In genomic region chr5:125317546-125317995, GRCh38 we compare ENCODE assay signal across 11 cellular contexts.
A peak's percentile ranks its signal among the peaks of the same experiment; 100 is the strongest.
DNase-seq lines count a peak whose midpoint lies in the region; ATAC-seq and TF ChIP-seq lines count a peak whose summit lies in the region.
"Had no signal": no experiment of that assay in that cellular context is flagged by ENCODE, and none has a peak within 500 bp of the region (broad histone marks: within the 10 kb centered on the region; RNA-seq: fewer than 3 reads in every experiment).

No MANE protein-coding gene starts in this region.

- intact Hi-C loops in adrenal gland (cut with DNase I), result no loop called here

- H3K9me3 Mint-ChIP-seq in nephron progenitor cell, result peaks cover 36% of the 10 kb centered on the region
- H3K9me3 Mint-ChIP-seq in natural killer cell treated with Interleukin-12 subunit alpha and Interleukin-12 subunit beta and Interleukin-15 and Interleukin-18, amount 100 ng/mL, for 72 hours, result peaks cover 6% of the 10 kb centered on the region
- peaks cover 0 to 7% of the 10 kb centered on the region in 2 donors for H3K9me3 Mint-ChIP-seq in stimulated activated naive CD8-positive, alpha-beta T cell treated with anti-CD3 and anti-CD28 coated beads, Interleukin-15, amount 100 ng/mL, for 72 hours

- H3K27me3 ChIP-seq in WERI-Rb-1 (ENCODE audit: insufficient read depth, low read depth, severe bottlenecking), result no peaks in the 10 kb centered on the region
- H3K27me3 ChIP-seq in adrenal gland, result no peaks in the 10 kb centered on the region
- H3K27me3 ChIP-seq: esophagus squamous epithelium had no signal

- peak overlapping the region; percentile 81 for H3K27ac Mint-ChIP-seq in nephron progenitor cell
- H3K27ac Mint-ChIP-seq in natural killer cell treated with Interleukin-12 subunit alpha and Interleukin-12 subunit beta and Interleukin-15 and Interleukin-18, amount 100 ng/mL, for 72 hours, result no peak overlapping the region
- no peak overlapping the region for H3K27ac Mint-ChIP-seq in stimulated activated naive CD8-positive, alpha-beta T cell treated with anti-CD3 and anti-CD28 coated beads, Interleukin-15, amount 100 ng/mL, for 72 hours

- no peaks in the 10 kb centered on the region for H3K4me1 ChIP-seq in adrenal gland (replicated peaks in 1 of 2)
- H3K4me1 ChIP-seq: esophagus squamous epithelium had no signal

- TF ChIP-seq POLR2A in adrenal gland (IDR thresholded peaks at IDR 0.05), result no peak

- H3K27ac ChIP-seq in WERI-Rb-1 (peak overlapping the region; percentile 72), adrenal gland (no peak overlapping the region)
- H3K27ac ChIP-seq: esophagus squamous epithelium, KMS-11 had no signal

- H3K36me3 ChIP-seq in WERI-Rb-1, result no peaks in the 10 kb centered on the region
- H3K36me3 ChIP-seq in adrenal gland (replicated peaks in 1 of 2), result no peaks in the 10 kb centered on the region
- H3K36me3 ChIP-seq: esophagus squamous epithelium had no signal

- H3K27me3 Mint-ChIP-seq in nephron progenitor cell (ENCODE audit: low read depth, poor library complexity), result peaks cover 2% of the 10 kb centered on the region
- H3K27me3 Mint-ChIP-seq in natural killer cell treated with Interleukin-12 subunit alpha and Interleukin-12 subunit beta and Interleukin-15 and Interleukin-18, amount 100 ng/mL, for 72 hours, result no peaks in the 10 kb centered on the region
- H3K27me3 Mint-ChIP-seq in stimulated activated naive CD8-positive, alpha-beta T cell treated with anti-CD3 and anti-CD28 coated beads, Interleukin-15, amount 100 ng/mL, for 72 hours, result no peaks in the 10 kb centered on the region

- H3K4me3 ChIP-seq in WERI-Rb-1 (ENCODE audit: low read depth, low read length), result no peak overlapping the region
- no peak overlapping the region for H3K4me3 ChIP-seq in adrenal gland
- H3K4me3 ChIP-seq: esophagus squamous epithelium had no signal

- H3K9me3 ChIP-seq in WERI-Rb-1 (ENCODE audit: severe bottlenecking) (peaks cover 7% of the 10 kb centered on the region), adrenal gland (replicated peaks in 1 of 3) (no peaks in the 10 kb centered on the region)
- H3K9me3 ChIP-seq: esophagus squamous epithelium had no signal

- TF ChIP-seq CTCF in WERI-Rb-1 (IDR thresholded peaks at IDR 0.05; ENCODE audit: low read depth, low read length) (no peak), nephron progenitor cell (IDR thresholded peaks at IDR 0.05) (no peak), adrenal gland (IDR thresholded peaks at IDR 0.05) (no peak)

- peaks cover 42% of the 10 kb centered on the region for H3K36me3 Mint-ChIP-seq in nephron progenitor cell (ENCODE audit: low read depth)
- peaks cover 4% of the 10 kb centered on the region for H3K36me3 Mint-ChIP-seq in natural killer cell treated with Interleukin-12 subunit alpha and Interleukin-12 subunit beta and Interleukin-15 and Interleukin-18, amount 100 ng/mL, for 72 hours

- ATAC-seq in natural killer cell treated with Interleukin-12 subunit alpha and Interleukin-12 subunit beta and Interleukin-15 and Interleukin-18, amount 100 ng/mL, for 72 hours, result no peak
- no peak for ATAC-seq in stimulated activated naive CD8-positive, alpha-beta T cell treated with anti-CD3 and anti-CD28 coated beads, Interleukin-15, amount 100 ng/mL, for 72 hours

- DNase-seq in DMS153 treated with DMSO at 0.1 percent for 48 hours (lab: John Stamatoyannopoulos, UW; ENCODE audit: unreplicated experiment), result peak; percentile 87
- DNase-seq in NCI-H1694 (lab: John Stamatoyannopoulos, UW), result peak; percentile 72
- peak; percentile 16 for DNase-seq in WERI-Rb-1
- DNase-seq in nephron progenitor cell, result peak; percentile 24
- no peak for DNase-seq in natural killer cell treated with Interleukin-12 subunit alpha and Interleukin-12 subunit beta and Interleukin-15 and Interleukin-18, amount 100 ng/mL, for 72 hours (ENCODE audit: low spot score)
- DNase-seq in stimulated activated naive CD8-positive, alpha-beta T cell treated with anti-CD3 and anti-CD28 coated beads, Interleukin-15, amount 100 ng/mL, for 72 hours, result no peak
- no peak for DNase-seq in adrenal gland
- no peak for DNase-seq in activated naive CD4-positive, alpha-beta T cell treated with anti-CD3 and anti-CD28 coated beads, Interleukin-2, amount 50 U/mL, for 16 hours
- DNase-seq: C1 segment of cervical spinal cord, esophagus squamous epithelium had no signal

- 47 to 62% (median 53%) methylated on average over 5 of the region's 5 CpGs for WGBS in adrenal gland, 4 donors

- H3K4me3 Mint-ChIP-seq in nephron progenitor cell, result peak overlapping the region; percentile 70
- no peak overlapping the region for H3K4me3 Mint-ChIP-seq in natural killer cell treated with Interleukin-12 subunit alpha and Interleukin-12 subunit beta and Interleukin-15 and Interleukin-18, amount 100 ng/mL, for 72 hours
- H3K4me3 Mint-ChIP-seq in stimulated activated naive CD8-positive, alpha-beta T cell treated with anti-CD3 and anti-CD28 coated beads, Interleukin-15, amount 100 ng/mL, for 72 hours, result no peak overlapping the region

- H3K4me1 Mint-ChIP-seq in nephron progenitor cell, result peaks cover 38% of the 10 kb centered on the region
- H3K4me1 Mint-ChIP-seq in natural killer cell treated with Interleukin-12 subunit alpha and Interleukin-12 subunit beta and Interleukin-15 and Interleukin-18, amount 100 ng/mL, for 72 hours (ENCODE audit: low read depth in 2 of 2), result no peaks in the 10 kb centered on the region
- H3K4me1 Mint-ChIP-seq in stimulated activated naive CD8-positive, alpha-beta T cell treated with anti-CD3 and anti-CD28 coated beads, Interleukin-15, amount 100 ng/mL, for 72 hours, result no peaks in the 10 kb centered on the region

Comparison
In these comparisons a context has a peak if more than half of its experiments do, and no peak if none do; other contexts are left out.
1. DNase-seq: peak in DMS153 treated with DMSO at 0.1 percent for 48 hours (single experiment), NCI-H1694 (single experiment), WERI-Rb-1 (single experiment) and nephron progenitor cell (single experiment); none in natural killer cell treated with Interleukin-12 subunit alpha and Interleukin-12 subunit beta and Interleukin-15 and Interleukin-18, amount 100 ng/mL, for 72 hours (single experiment), stimulated activated naive CD8-positive, alpha-beta T cell treated with anti-CD3 and anti-CD28 coated beads, Interleukin-15, amount 100 ng/mL, for 72 hours (0 of 2), adrenal gland (0 of 7) and activated naive CD4-positive, alpha-beta T cell treated with anti-CD3 and anti-CD28 coated beads, Interleukin-2, amount 50 U/mL, for 16 hours (single experiment).